In genomic region chr15:84752700-84753099, GRCh38 we compare ENCODE assay signal across 11 cellular contexts. TPM values are rescaled to one million over a fixed set of nuclear protein-coding genes. Genes with fewer than 3 reads are reported as not detected.
A peak's percentile ranks its signal among the peaks of the same experiment; 100 is the strongest.
DNase-seq lines count a peak whose midpoint lies in the region; ATAC-seq, FAIRE-seq and TF ChIP-seq lines count a peak whose summit lies in the region.
"Had no signal": no experiment of that assay in that cellular context is flagged by ENCODE, and none has a peak within 500 bp of the region (broad histone marks: within the 10 kb centered on the region; RNA-seq: fewer than 3 reads in every experiment).

No MANE protein-coding gene starts in this region.

- H4K20me1 ChIP-seq in OCI-LY7 (ENCODE audit: insufficient read depth, low read length): peaks cover 18% of the 10 kb centered on the region; the same call in 1 of the 2 replicates

- no peak overlapping the region for H2BK12ac ChIP-seq in trophoblast cell (ENCODE audit: low read length)

- no peak overlapping the region for H2AFZ ChIP-seq in OCI-LY7 (ENCODE audit: low read length)
- H2AFZ ChIP-seq in trophoblast cell (ENCODE audit: insufficient read depth, low read length, poor library complexity): no peak overlapping the region

- intact Hi-C loops in CD4-positive, alpha-beta T cell (cut with DNase I, micrococcal nuclease): no loop called here
- intact Hi-C loops in OCI-LY7 (cut with micrococcal nuclease; ENCODE audit: unreplicated experiment): loop anchor here (5.0 kb wide), 1 partner anchor 155 kb away; no protein-coding TSS in a partner anchor
- intact Hi-C loops in posterior cingulate gyrus (cut with DNase I): loop anchor here (10.0 kb wide), 1 partner anchor 62 kb away; the partner anchor contains the start of gene ALPK3

- in situ Hi-C loops in GM13976 (cut with MboI; ENCODE audit: low sequenced_read_pairs, unreplicated experiment): no loop called here

- H3K27ac ChIP-seq in CD4-positive, alpha-beta T cell (ENCODE audit: low read depth, low read length): no peak overlapping the region
- peak overlapping the region; percentile 4 for H3K27ac ChIP-seq in OCI-LY7 (ENCODE audit: low read depth, low read length, poor library complexity, severe bottlenecking)
- no peak overlapping the region for H3K27ac ChIP-seq in trophoblast cell (ENCODE audit: low read depth, low read length)

- no peak for FAIRE-seq in GM19239 (lab: Jason Lieb, UNC)

- BruUV-seq in OCI-LY7 (replicated peaks; lab: Mats Ljungman, UMichigan): no TSS peak

- H3K9me2 ChIP-seq in OCI-LY7 (ENCODE audit: insufficient read depth, low read length): no peaks in the 10 kb centered on the region

- no peak overlapping the region for H4K8ac ChIP-seq in trophoblast cell (ENCODE audit: low read depth, low read length)

- no peak for DNase-seq in CD4-positive, alpha-beta T cell
- DNase-seq in OCI-LY7 (ENCODE audit: low spot score) (no peak), fibroblast of mammary gland (ENCODE audit: low read depth) (peak; percentile 64), trophoblast cell (no peak), COLO829 (ENCODE audit: low spot score) (no peak), GM19239 (ENCODE audit: insufficient read length, low spot score) (no peak), GM13976 (ENCODE audit: low spot score) (no peak), posterior cingulate gyrus (no peak)
- DNase-seq: effector CD8-positive, alpha-beta T cell; NCI-H226 had no signal

- H3K79me2 ChIP-seq in OCI-LY7 (ENCODE audit: insufficient read depth, low read depth, low read length): peaks cover 89% of the 10 kb centered on the region
- H3K79me2 ChIP-seq in trophoblast cell (ENCODE audit: control insufficient read depth, insufficient read depth, low read length, poor library complexity): peaks cover 40% of the 10 kb centered on the region

- peak overlapping the region; percentile 98 for H3K4ac ChIP-seq in trophoblast cell (ENCODE audit: low read depth, low read length)

- H3K36me3 Mint-ChIP-seq in CD4-positive, alpha-beta T cell (ENCODE audit: low read depth): peaks cover 39% of the 10 kb centered on the region

- no peak overlapping the region for H3K9ac ChIP-seq in trophoblast cell (ENCODE audit: low read length)

- WGBS in trophoblast cell (ENCODE audit: extremely low coverage, insufficient coverage, insufficient read length): no CpG with 5 or more reads among the region's 3 CpGs

- no peak for ATAC-seq in CD4-positive, alpha-beta T cell (ENCODE audit: poor library complexity)

- H3K4me1 ChIP-seq in OCI-LY7 (ENCODE audit: insufficient read depth, low read length, poor library complexity, severe bottlenecking): peaks cover 40% of the 10 kb centered on the region
- H3K4me1 ChIP-seq in trophoblast cell (ENCODE audit: control insufficient read depth in 1 of 2, insufficient read depth in 2 of 2, low read length in 2 of 2): peaks cover 0 to 4% of the 10 kb centered on the region in 2 experiments

- H3K9me3 Mint-ChIP-seq in CD4-positive, alpha-beta T cell: no peaks in the 10 kb centered on the region
- H3K9me3 Mint-ChIP-seq: T-helper 1 cell treated with Interleukin-12 subunit alpha and Interleukin-12 subunit beta and Interleukin-4 antibody, amounts not matched to agents 30 μg/mL and 1 μg/mL, for 36 hours had no signal

- H3K9me3 ChIP-seq in CD4-positive, alpha-beta T cell (ENCODE audit: control insufficient read depth, low read length): no peaks in the 10 kb centered on the region
- H3K9me3 ChIP-seq in OCI-LY7 (ENCODE audit: low read length) (no peaks in the 10 kb centered on the region), trophoblast cell (ENCODE audit: insufficient read depth, low read depth, low read length) (no peaks in the 10 kb centered on the region)

- H2AK5ac ChIP-seq in trophoblast cell (ENCODE audit: low read length): no peak overlapping the region

- peaks cover 67% of the 10 kb centered on the region for H3K4me1 Mint-ChIP-seq in CD4-positive, alpha-beta T cell (ENCODE audit: low read depth)

- H3K27me3 ChIP-seq in CD4-positive, alpha-beta T cell (ENCODE audit: control insufficient read depth, insufficient read depth, low read length): no peaks in the 10 kb centered on the region
- no peaks in the 10 kb centered on the region for H3K27me3 ChIP-seq in trophoblast cell (ENCODE audit: insufficient read depth, low read length)

- POLR2A ChIA-PET in CD4-positive, alpha-beta T cell (lab: Charles Lee): interaction anchor here (0.8 to 13.4 kb wide), 4 partner anchors 28 to 99 kb away, joined by 3 to 311 read pairs (median 5); partner anchors contain the start of genes NMB, SEC11A and WDR73
- POLR2A ChIA-PET in OCI-LY7 (lab: Charles Lee): interaction anchor here (0.6 to 2.3 kb wide), 6 partner anchors 12 to 614 kb away, joined by 3 to 7 read pairs (median 4); partner anchors contain the start of genes SEC11A and WDR73

- CTCF ChIA-PET in CD4-positive, alpha-beta T cell (lab: Charles Lee): no interaction called here
- CTCF ChIA-PET in OCI-LY7 (lab: Charles Lee; ENCODE audit: unreplicated experiment): interaction anchor here (0.6 kb wide), 1 partner anchor 628 kb away, joined by 4 read pairs; the partner anchor contains the start of gene AKAP13

- no peak overlapping the region for H3K18ac ChIP-seq in trophoblast cell (ENCODE audit: low read length)

- no peak overlapping the region for H2BK5ac ChIP-seq in trophoblast cell (ENCODE audit: low read depth, low read length, poor library complexity)

- peaks cover 50% of the 10 kb centered on the region for H3K36me3 ChIP-seq in OCI-LY7 (ENCODE audit: insufficient read depth, low read length)
- H3K36me3 ChIP-seq in trophoblast cell (ENCODE audit: control insufficient read depth in 1 of 2, insufficient read depth in 2 of 2, low read length in 2 of 2): peaks cover 2 to 3% of the 10 kb centered on the region in 2 experiments

- H3K23ac ChIP-seq in trophoblast cell (ENCODE audit: low read length): no peak overlapping the region

- peak overlapping the region; percentile 25 for H3K27ac Mint-ChIP-seq in CD4-positive, alpha-beta T cell

- H3K4me3 Mint-ChIP-seq in CD4-positive, alpha-beta T cell: peak overlapping the region; percentile 2
- H3K4me3 Mint-ChIP-seq: T-helper 1 cell treated with Interleukin-12 subunit alpha and Interleukin-12 subunit beta and Interleukin-4 antibody, amounts not matched to agents 30 μg/mL and 1 μg/mL, for 36 hours had no signal

- H4K12ac ChIP-seq in trophoblast cell (ENCODE audit: low read depth, low read length): no peak overlapping the region

- peaks cover 8% of the 10 kb centered on the region for H3K79me1 ChIP-seq in trophoblast cell (ENCODE audit: low read length)

- no peak overlapping the region for H3K14ac ChIP-seq in trophoblast cell (ENCODE audit: low read length)

- TF ChIP-seq CTCF in CD4-positive, alpha-beta T cell (IDR thresholded peaks at IDR 0.05): no peak
- TF ChIP-seq CTCF in OCI-LY7 (conservative IDR thresholded peaks at IDR 0.05; ENCODE audit: low read length): no peak
- no peak for TF ChIP-seq CTCF in fibroblast of mammary gland (conservative IDR thresholded peaks at IDR 0.05; ENCODE audit: control insufficient read depth, insufficient read depth, low read depth, low read length)
- no peak for TF ChIP-seq CTCF in GM13976 (IDR thresholded peaks at IDR 0.05; ENCODE audit: borderline replicate concordance, control extremely low read depth, extremely low read depth, insufficient read depth, missing control alignments)

- no peak overlapping the region for H4K91ac ChIP-seq in trophoblast cell (ENCODE audit: low read depth, low read length)

- H3K4me3 ChIP-seq in OCI-LY7 (ENCODE audit: low read depth, low read length, poor library complexity, severe bottlenecking) (no peak overlapping the region), fibroblast of mammary gland (ENCODE audit: control insufficient read depth, low read depth, low read length) (no peak overlapping the region), trophoblast cell (ENCODE audit: low read depth, low read length) (no peak overlapping the region)

- no peak overlapping the region for H2BK120ac ChIP-seq in trophoblast cell (ENCODE audit: insufficient read depth, low read length, poor library complexity)

- peak overlapping the region; percentile 53 for H3K4me2 ChIP-seq in OCI-LY7 (ENCODE audit: low read length)
- no peak overlapping the region for H3K4me2 ChIP-seq in trophoblast cell (ENCODE audit: low read length)

- H3K27me3 Mint-ChIP-seq in CD4-positive, alpha-beta T cell: no peaks in the 10 kb centered on the region

RNA-seq across cellular contexts. Expression of gene ZNF592, which starts 4.3 kb away (rescaled TPM):
- 10 to 100 TPM; 37.5 to 38.2 TPM for total RNA-seq in CD4-positive, alpha-beta T cell
- 17.1 and 23.0 TPM in 2 replicates for total RNA-seq in OCI-LY7 (2014; rRNA removed; shearing (Covaris generic))
- 41.3 and 42.5 TPM in 2 replicates for total RNA-seq in OCI-LY7 (2022)
- polyA plus RNA-seq in trophoblast cell (2013): 25.3 and 25.7 TPM in 2 replicates

RNA-seq across cellular contexts. Expression of gene SEC11A, which starts 36.8 kb away (rescaled TPM):
- total RNA-seq in CD4-positive, alpha-beta T cell: 10 to 100 TPM; 44.1 to 47.0 TPM
- 41.4 and 47.0 TPM in 2 replicates for total RNA-seq in OCI-LY7 (2014; rRNA removed; shearing (Covaris generic))
- total RNA-seq in OCI-LY7 (2022): 87.6 and 93.6 TPM in 2 replicates
- 316 and 319 TPM in 2 replicates for polyA plus RNA-seq in trophoblast cell (2013)

Comparison
In these comparisons a context has a peak if more than half of its experiments do, and no peak if none do; other contexts are left out.
1. intact Hi-C loops: an anchor here in OCI-LY7 (5.0 kb wide) and posterior cingulate gyrus (10.0 kb wide); none called in CD4-positive, alpha-beta T cell.